Comparison of ENCODE assay signal across 21 cellular contexts in the genomic region with DNA sequence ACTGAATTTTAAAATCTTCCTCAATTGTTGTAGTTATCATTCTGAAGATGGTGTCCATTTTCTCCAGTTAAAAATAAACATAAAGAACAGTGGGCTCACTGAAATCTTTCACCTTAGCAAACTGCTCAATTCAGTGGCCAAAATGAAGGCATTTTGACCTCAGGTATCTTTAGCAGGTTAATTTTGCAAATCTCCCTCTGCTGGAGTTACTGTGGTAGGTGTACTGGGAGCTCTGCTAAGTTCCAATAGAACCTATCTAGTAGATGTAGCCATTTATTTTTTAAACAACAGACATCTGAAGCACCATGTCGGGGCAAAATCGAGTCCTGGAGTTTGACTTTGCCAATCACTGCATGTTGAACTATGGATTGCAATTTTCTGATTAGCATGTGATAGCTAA.
DNase-seq lines count a peak whose midpoint lies in the region; ATAC-seq and TF ChIP-seq lines count a peak whose summit lies in the region.
"Had no signal": no experiment of that assay in that cellular context is flagged by ENCODE, and none has a peak within 500 bp of the region (broad histone marks: within the 10 kb centered on the region; RNA-seq: fewer than 3 reads in every experiment).

No MANE protein-coding gene starts in this region.

- H3K27me3 Mint-ChIP-seq in HFFc6 (ENCODE audit: insufficient read depth), result no peaks in the 10 kb centered on the region; the same call in 1 of the 2 replicates
- H3K27me3 Mint-ChIP-seq: activated CD4-positive, alpha-beta memory T cell treated with anti-CD3 and anti-CD28 coated beads, Interleukin-2, amount 10 ng/mL, durations not matched to agents 7 days and 5 days had no signal

- H3K4me1 ChIP-seq in sigmoid colon, result peaks cover 0 to 32% (median 14%) of the 10 kb centered on the region in 4 donors
- H3K4me1 ChIP-seq: prostate gland had no signal

- no peak for DNase-seq in HFFc6
- no peak for DNase-seq in fibroblast of the aortic adventitia (ENCODE audit: low read depth)
- no peak for DNase-seq in sigmoid colon
- no peak for DNase-seq in foreskin fibroblast
- no peak for DNase-seq in stimulated activated CD4-positive, alpha-beta T cell treated with anti-CD3 and anti-CD28 coated beads, Interleukin-2, amount 100 ng/mL, for 48 hours
- DNase-seq in HUDEP-2 (lab: John Stamatoyannopoulos, UW; ENCODE audit: unreplicated experiment in 76 of 76), result no peak
- DNase-seq in NCI-H446 treated with DMSO at 0.1 percent for 48 hours (lab: John Stamatoyannopoulos, UW), result no peak
- DNase-seq: activated CD4-positive, alpha-beta memory T cell treated with anti-CD3 and anti-CD28 coated beads, Interleukin-2, amount 10 ng/mL, durations not matched to agents 7 days and 5 days; amygdala; dorsolateral prefrontal cortex; gastrocnemius medialis; mucosa of descending colon; NCI-H2107; stimulated activated CD4-positive, alpha-beta T cell treated with anti-CD3 and anti-CD28 coated beads, Interleukin-1b, Interleukin-23, amount 100 ng/mL, for 48 hours; stimulated activated CD8-positive, alpha-beta memory T cell treated with anti-CD3 and anti-CD28 coated beads, Interleukin-4, amount 100 ng/mL, for 48 hours had no signal

- no peak overlapping the region for H3K27ac Mint-ChIP-seq in HFFc6
- H3K27ac Mint-ChIP-seq: activated CD4-positive, alpha-beta memory T cell treated with anti-CD3 and anti-CD28 coated beads, Interleukin-2, amount 10 ng/mL, durations not matched to agents 7 days and 5 days; activated T-helper 17 cell treated with anti-CD3 and anti-CD28 coated beads, Interleukin-2, amount 50 U/mL, for 72 hours; CD14-positive monocyte had no signal

- no peaks in the 10 kb centered on the region for H3K27me3 ChIP-seq in sigmoid colon
- H3K27me3 ChIP-seq: gastrocnemius medialis, SJSA1 had no signal

- H3K9me3 ChIP-seq in sigmoid colon, result no peaks in the 10 kb centered on the region
- H3K9me3 ChIP-seq: gastrocnemius medialis, mucosa of descending colon, prostate gland, SJSA1, thoracic aorta had no signal

- intact Hi-C loops in sigmoid colon (cut with DNase I), result no loop called here

- no peak for TF ChIP-seq POLR2A in sigmoid colon (IDR thresholded peaks at IDR 0.05)

- peaks cover 3% of the 10 kb centered on the region; the same call in 1 of the 2 replicates for H3K36me3 Mint-ChIP-seq in HFFc6 (ENCODE audit: low read depth)
- H3K36me3 Mint-ChIP-seq: CD14-positive monocyte had no signal

- H3K4me3 ChIP-seq in fibroblast of the aortic adventitia (ENCODE audit: low read depth, low read length), result no peak overlapping the region
- no peak overlapping the region for H3K4me3 ChIP-seq in sigmoid colon
- H3K4me3 ChIP-seq in foreskin fibroblast (ENCODE audit: low read depth in 1 of 2, low read length in 2 of 2), result no peak overlapping the region
- H3K4me3 ChIP-seq: dorsolateral prefrontal cortex, gastrocnemius medialis, mucosa of descending colon, prostate gland, SJSA1, thoracic aorta had no signal

- TF ChIP-seq EP300 in sigmoid colon (IDR thresholded peaks at IDR 0.05), result no peak

- H3K27ac ChIP-seq in sigmoid colon, result peak overlapping the region in 3 of 4 donors; percentile 28 to 51 (median 41)
- H3K27ac ChIP-seq: dorsolateral prefrontal cortex, prostate gland, SJSA1, thoracic aorta had no signal

- H3K4me1 Mint-ChIP-seq in HFFc6 (ENCODE audit: low read depth), result peaks cover 18% of the 10 kb centered on the region
- H3K4me1 Mint-ChIP-seq: activated CD4-positive, alpha-beta memory T cell treated with anti-CD3 and anti-CD28 coated beads, Interleukin-2, amount 10 ng/mL, durations not matched to agents 7 days and 5 days; activated T-helper 17 cell treated with anti-CD3 and anti-CD28 coated beads, Interleukin-2, amount 50 U/mL, for 72 hours; CD14-positive monocyte had no signal

- H3K4me3 Mint-ChIP-seq in HFFc6, result no peak overlapping the region
- H3K4me3 Mint-ChIP-seq: activated CD4-positive, alpha-beta memory T cell treated with anti-CD3 and anti-CD28 coated beads, Interleukin-2, amount 10 ng/mL, durations not matched to agents 7 days and 5 days; activated T-helper 17 cell treated with anti-CD3 and anti-CD28 coated beads, Interleukin-2, amount 50 U/mL, for 72 hours; CD14-positive monocyte had no signal

- ATAC-seq in SK-N-SH treated with all-trans-retinoic acid at 6 μM for 48 hours, result 0 out of 3 replicates have a peak, but pooled peaks have one; percentile 32
- ATAC-seq: activated T-helper 17 cell treated with anti-CD3 and anti-CD28 coated beads, Interleukin-2, amount 50 U/mL, for 72 hours; gastrocnemius medialis; mucosa of descending colon had no signal

- TF ChIP-seq CTCF in HFFc6 (IDR thresholded peaks at IDR 0.05) (peak; percentile 54), fibroblast of the aortic adventitia (IDR thresholded peaks at IDR 0.05; ENCODE audit: insufficient read depth, low read length) (peak; percentile 12), sigmoid colon (IDR thresholded peaks at IDR 0.05) (peak in 2 of 4 experiments; percentile 27 to 29), foreskin fibroblast (IDR thresholded peaks at IDR 0.05; ENCODE audit: low read depth, low read length) (no peak)

- H3K9me3 Mint-ChIP-seq in HFFc6, result no peaks in the 10 kb centered on the region
- H3K9me3 Mint-ChIP-seq: activated T-helper 17 cell treated with anti-CD3 and anti-CD28 coated beads, Interleukin-2, amount 50 U/mL, for 72 hours had no signal

- no peaks in the 10 kb centered on the region for H3K36me3 ChIP-seq in sigmoid colon
- H3K36me3 ChIP-seq: gastrocnemius medialis, prostate gland, SJSA1, thoracic aorta had no signal

- 94 to 95% methylated on average over 2 of the region's 2 CpGs for WGBS in sigmoid colon, 2 donors

TF ChIP-seq in SK-N-SH treated with all-trans-retinoic acid at 6 μM for 48 hours, 23 proteins besides CTCF, POLR2A, EP300 and RAD21:
- no peak for TF ChIP-seq ARNTL (CRISPR knock-in tag; IDR thresholded peaks at IDR 0.05; ENCODE audit: borderline replicate concordance, low read depth)
- no peak for TF ChIP-seq PPARA (CRISPR knock-in tag; IDR thresholded peaks at IDR 0.05; ENCODE audit: borderline replicate concordance)
- TF ChIP-seq TOX (CRISPR knock-in tag; IDR thresholded peaks at IDR 0.05; ENCODE audit: borderline replicate concordance), result no peak
- TF ChIP-seq ZNF70 (CRISPR knock-in tag; IDR thresholded peaks at IDR 0.05), result no peak
- no peak for TF ChIP-seq GLIS3 (CRISPR knock-in tag; IDR thresholded peaks at IDR 0.05)
- no peak for TF ChIP-seq BACH2 (CRISPR knock-in tag; IDR thresholded peaks at IDR 0.05; ENCODE audit: borderline replicate concordance)
- TF ChIP-seq, protein P1, sequence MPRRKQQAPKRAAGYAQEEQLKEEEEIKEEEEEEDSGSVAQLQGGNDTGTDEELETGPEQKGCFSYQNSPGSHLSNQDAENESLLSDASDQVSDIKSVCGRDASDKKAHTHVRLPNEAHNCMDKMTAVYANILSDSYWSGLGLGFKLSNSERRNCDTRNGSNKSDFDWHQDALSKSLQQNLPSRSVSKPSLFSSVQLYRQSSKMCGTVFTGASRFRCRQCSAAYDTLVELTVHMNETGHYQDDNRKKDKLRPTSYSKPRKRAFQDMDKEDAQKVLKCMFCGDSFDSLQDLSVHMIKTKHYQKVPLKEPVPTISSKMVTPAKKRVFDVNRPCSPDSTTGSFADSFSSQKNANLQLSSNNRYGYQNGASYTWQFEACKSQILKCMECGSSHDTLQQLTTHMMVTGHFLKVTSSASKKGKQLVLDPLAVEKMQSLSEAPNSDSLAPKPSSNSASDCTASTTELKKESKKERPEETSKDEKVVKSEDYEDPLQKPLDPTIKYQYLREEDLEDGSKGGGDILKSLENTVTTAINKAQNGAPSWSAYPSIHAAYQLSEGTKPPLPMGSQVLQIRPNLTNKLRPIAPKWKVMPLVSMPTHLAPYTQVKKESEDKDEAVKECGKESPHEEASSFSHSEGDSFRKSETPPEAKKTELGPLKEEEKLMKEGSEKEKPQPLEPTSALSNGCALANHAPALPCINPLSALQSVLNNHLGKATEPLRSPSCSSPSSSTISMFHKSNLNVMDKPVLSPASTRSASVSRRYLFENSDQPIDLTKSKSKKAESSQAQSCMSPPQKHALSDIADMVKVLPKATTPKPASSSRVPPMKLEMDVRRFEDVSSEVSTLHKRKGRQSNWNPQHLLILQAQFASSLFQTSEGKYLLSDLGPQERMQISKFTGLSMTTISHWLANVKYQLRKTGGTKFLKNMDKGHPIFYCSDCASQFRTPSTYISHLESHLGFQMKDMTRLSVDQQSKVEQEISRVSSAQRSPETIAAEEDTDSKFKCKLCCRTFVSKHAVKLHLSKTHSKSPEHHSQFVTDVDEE (CRISPR knock-in tag; IDR thresholded peaks at IDR 0.05), result no peak
- TF ChIP-seq ZNF565 (CRISPR knock-in tag; conservative IDR thresholded peaks at IDR 0.05; ENCODE audit: low read depth), result no peak
- no peak for TF ChIP-seq ISL1 (CRISPR knock-in tag; IDR thresholded peaks at IDR 0.05)
- no peak for TF ChIP-seq TCF4 (CRISPR knock-in tag; IDR thresholded peaks at IDR 0.05; ENCODE audit: borderline replicate concordance)
- TF ChIP-seq, protein P2, sequence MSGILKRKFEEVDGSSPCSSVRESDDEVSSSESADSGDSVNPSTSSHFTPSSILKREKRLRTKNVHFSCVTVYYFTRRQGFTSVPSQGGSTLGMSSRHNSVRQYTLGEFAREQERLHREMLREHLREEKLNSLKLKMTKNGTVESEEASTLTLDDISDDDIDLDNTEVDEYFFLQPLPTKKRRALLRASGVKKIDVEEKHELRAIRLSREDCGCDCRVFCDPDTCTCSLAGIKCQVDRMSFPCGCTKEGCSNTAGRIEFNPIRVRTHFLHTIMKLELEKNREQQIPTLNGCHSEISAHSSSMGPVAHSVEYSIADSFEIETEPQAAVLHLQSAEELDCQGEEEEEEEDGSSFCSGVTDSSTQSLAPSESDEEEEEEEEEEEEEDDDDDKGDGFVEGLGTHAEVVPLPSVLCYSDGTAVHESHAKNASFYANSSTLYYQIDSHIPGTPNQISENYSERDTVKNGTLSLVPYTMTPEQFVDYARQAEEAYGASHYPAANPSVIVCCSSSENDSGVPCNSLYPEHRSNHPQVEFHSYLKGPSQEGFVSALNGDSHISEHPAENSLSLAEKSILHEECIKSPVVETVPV (CRISPR knock-in tag; IDR thresholded peaks at IDR 0.05), result no peak
- TF ChIP-seq ZFP3 (CRISPR knock-in tag; IDR thresholded peaks at IDR 0.05), result no peak
- TF ChIP-seq, protein P3, sequence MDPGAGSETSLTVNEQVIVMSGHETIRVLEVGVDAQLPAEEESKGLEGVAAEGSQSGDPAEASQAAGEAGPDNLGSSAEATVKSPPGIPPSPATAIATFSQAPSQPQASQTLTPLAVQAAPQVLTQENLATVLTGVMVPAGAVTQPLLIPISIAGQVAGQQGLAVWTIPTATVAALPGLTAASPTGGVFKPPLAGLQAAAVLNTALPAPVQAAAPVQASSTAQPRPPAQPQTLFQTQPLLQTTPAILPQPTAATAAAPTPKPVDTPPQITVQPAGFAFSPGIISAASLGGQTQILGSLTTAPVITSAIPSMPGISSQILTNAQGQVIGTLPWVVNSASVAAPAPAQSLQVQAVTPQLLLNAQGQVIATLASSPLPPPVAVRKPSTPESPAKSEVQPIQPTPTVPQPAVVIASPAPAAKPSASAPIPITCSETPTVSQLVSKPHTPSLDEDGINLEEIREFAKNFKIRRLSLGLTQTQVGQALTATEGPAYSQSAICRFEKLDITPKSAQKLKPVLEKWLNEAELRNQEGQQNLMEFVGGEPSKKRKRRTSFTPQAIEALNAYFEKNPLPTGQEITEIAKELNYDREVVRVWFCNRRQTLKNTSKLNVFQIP (CRISPR knock-in tag; IDR thresholded peaks at IDR 0.05; ENCODE audit: borderline replicate concordance, low read depth), result no peak
TF ChIP-seq in SK-N-SH treated with all-trans-retinoic acid at 6 μM for 48 hours: peak in this region for 0.
